Comparison of ENCODE assay signal across 15 cellular contexts in the genomic region with DNA sequence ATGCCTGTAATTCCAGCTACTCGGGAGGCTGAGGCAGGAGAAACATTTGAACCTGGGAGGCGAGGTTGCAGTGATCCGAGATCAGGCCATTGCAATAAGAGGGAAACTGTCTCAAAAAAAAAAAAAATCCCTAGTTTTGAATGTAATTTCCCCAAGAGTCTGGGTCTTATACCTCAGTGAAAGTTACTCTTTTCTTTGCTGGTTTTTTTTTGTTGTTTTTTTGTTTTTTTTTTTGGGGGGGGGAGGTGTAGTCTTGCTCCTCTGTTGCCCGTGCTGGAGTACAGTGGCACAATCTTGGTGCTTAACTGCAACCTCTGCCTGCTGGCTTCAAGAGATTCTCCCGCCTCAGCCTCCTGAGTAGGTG. TPM values are rescaled to one million over a fixed set of nuclear protein-coding genes. Genes with fewer than 3 reads are reported as not detected.
DNase-seq lines count a peak whose midpoint lies in the region; ATAC-seq and TF ChIP-seq lines count a peak whose summit lies in the region.
"Had no signal": no experiment of that assay in that cellular context is flagged by ENCODE, and none has a peak within 500 bp of the region (broad histone marks: within the 10 kb centered on the region; RNA-seq: fewer than 3 reads in every experiment).

No MANE protein-coding gene starts in this region.

- H3K27ac Mint-ChIP-seq in activated naive CD4-positive, alpha-beta T cell treated with anti-CD3 and anti-CD28 coated beads, Interleukin-2, amount 50 U/mL, for 72 hours = peak overlapping the region; percentile 14 to 32
- no peak overlapping the region for H3K27ac Mint-ChIP-seq in activated naive CD4-positive, alpha-beta T cell treated with anti-CD3 and anti-CD28 coated beads, Interleukin-2, amount 10 ng/mL, durations not matched to agents 7 days and 5 days
- H3K27ac Mint-ChIP-seq in activated T-helper 17 cell treated with anti-CD3 and anti-CD28 coated beads, Interleukin-2, amount 50 U/mL, for 72 hours = peak overlapping the region; percentile 67

- no peak overlapping the region for H3K4me3 Mint-ChIP-seq in activated naive CD4-positive, alpha-beta T cell treated with anti-CD3 and anti-CD28 coated beads, Interleukin-2, amount 10 ng/mL, durations not matched to agents 7 days and 5 days
- H3K4me3 Mint-ChIP-seq in activated T-helper 17 cell treated with anti-CD3 and anti-CD28 coated beads, Interleukin-2, amount 50 U/mL, for 72 hours = peak overlapping the region; percentile 64

- H3K36me3 Mint-ChIP-seq in activated naive CD4-positive, alpha-beta T cell treated with anti-CD3 and anti-CD28 coated beads, Interleukin-2, amount 50 U/mL, for 72 hours = peaks cover 0 to 10% of the 10 kb centered on the region in 2 donors
- H3K36me3 Mint-ChIP-seq in activated naive CD4-positive, alpha-beta T cell treated with anti-CD3 and anti-CD28 coated beads, Interleukin-2, amount 10 ng/mL, durations not matched to agents 7 days and 5 days = peaks cover 14% of the 10 kb centered on the region
- H3K36me3 Mint-ChIP-seq in activated T-helper 17 cell treated with anti-CD3 and anti-CD28 coated beads, Interleukin-2, amount 50 U/mL, for 72 hours (ENCODE audit: low read depth) = peaks cover 33% of the 10 kb centered on the region

- H3K4me1 Mint-ChIP-seq in activated naive CD4-positive, alpha-beta T cell treated with anti-CD3 and anti-CD28 coated beads, Interleukin-2, amount 10 ng/mL, durations not matched to agents 7 days and 5 days = peaks cover 48% of the 10 kb centered on the region
- peaks cover 41% of the 10 kb centered on the region for H3K4me1 Mint-ChIP-seq in activated T-helper 17 cell treated with anti-CD3 and anti-CD28 coated beads, Interleukin-2, amount 50 U/mL, for 72 hours

- no peaks in the 10 kb centered on the region for H3K9me3 ChIP-seq in mucosa of rectum (ENCODE audit: control insufficient read depth in 2 of 2, low read length in 2 of 2)
- H3K9me3 ChIP-seq: BLaER1 had no signal

- H3K36me3 ChIP-seq in mucosa of rectum (ENCODE audit: control insufficient read depth in 2 of 2, insufficient read depth in 2 of 2, low read length in 2 of 2) = no peaks in the 10 kb centered on the region
- H3K36me3 ChIP-seq: BLaER1 had no signal

- no peaks in the 10 kb centered on the region for H3K27me3 Mint-ChIP-seq in activated naive CD4-positive, alpha-beta T cell treated with anti-CD3 and anti-CD28 coated beads, Interleukin-2, amount 10 ng/mL, durations not matched to agents 7 days and 5 days
- H3K27me3 Mint-ChIP-seq in activated T-helper 17 cell treated with anti-CD3 and anti-CD28 coated beads, Interleukin-2, amount 50 U/mL, for 72 hours = no peaks in the 10 kb centered on the region

- ATAC-seq in activated naive CD4-positive, alpha-beta T cell treated with anti-CD3 and anti-CD28 coated beads, Interleukin-2, amount 50 U/mL, for 72 hours = no peak
- no peak for ATAC-seq in activated T-helper 17 cell treated with anti-CD3 and anti-CD28 coated beads, Interleukin-2, amount 50 U/mL, for 72 hours (replicated peaks)
- ATAC-seq in foreskin keratinocyte (no peak), GM19397 (IDR thresholded peaks at IDR 0.05; ENCODE audit: unreplicated experiment) (no peak)
- ATAC-seq: K562, PC-3 had no signal

- H3K4me1 ChIP-seq in mucosa of rectum (ENCODE audit: control insufficient read depth in 2 of 2, insufficient read depth in 2 of 2, low read length in 2 of 2) (peaks cover 33 to 46% of the 10 kb centered on the region in 2 donors), foreskin keratinocyte (no peaks in the 10 kb centered on the region)

- H3K4me3 ChIP-seq in mucosa of rectum (ENCODE audit: low read length in 2 of 2) = no peak overlapping the region
- H3K4me3 ChIP-seq: BLaER1, K562 had no signal

- H3K9me3 Mint-ChIP-seq in activated naive CD4-positive, alpha-beta T cell treated with anti-CD3 and anti-CD28 coated beads, Interleukin-2, amount 50 U/mL, for 72 hours = no peaks in the 10 kb centered on the region
- H3K9me3 Mint-ChIP-seq in activated naive CD4-positive, alpha-beta T cell treated with anti-CD3 and anti-CD28 coated beads, Interleukin-2, amount 10 ng/mL, durations not matched to agents 7 days and 5 days = no peaks in the 10 kb centered on the region
- no peaks in the 10 kb centered on the region for H3K9me3 Mint-ChIP-seq in activated T-helper 17 cell treated with anti-CD3 and anti-CD28 coated beads, Interleukin-2, amount 50 U/mL, for 72 hours

- H3K27me3 ChIP-seq in mucosa of rectum (ENCODE audit: control insufficient read depth in 2 of 2, insufficient read depth in 2 of 2, low read length in 2 of 2) (no peaks in the 10 kb centered on the region), foreskin keratinocyte (no peaks in the 10 kb centered on the region)
- H3K27me3 ChIP-seq: BLaER1 had no signal

- H3K27ac ChIP-seq in mucosa of rectum (ENCODE audit: low read depth in 2 of 2, low read length in 2 of 2) (peak overlapping the region; percentile 21 to 70), foreskin keratinocyte (no peak overlapping the region)
- H3K27ac ChIP-seq: BLaER1 had no signal

- no peak for DNase-seq in activated naive CD4-positive, alpha-beta T cell treated with anti-CD3 and anti-CD28 coated beads, Interleukin-2, amount 50 U/mL, for 72 hours (ENCODE audit: low spot score in 2 of 2)
- DNase-seq in activated naive CD4-positive, alpha-beta T cell treated with anti-CD3 and anti-CD28 coated beads, Interleukin-2, amount 10 ng/mL, durations not matched to agents 7 days and 5 days = no peak
- DNase-seq in foreskin keratinocyte = no peak
- DNase-seq in T-helper 1 cell = no peak
- DNase-seq: DMS79 treated with DMSO at 0.1 percent for 48 hours, NCI-H1105, NCI-H524 treated with DMSO at 0.1 percent for 48 hours, PC-3, RPMI8226, SHP77 treated with DMSO at 0.1 percent for 48 hours had no signal

- no peak overlapping the region for H3K9ac ChIP-seq in mucosa of rectum (ENCODE audit: low read depth in 1 of 2, low read length in 2 of 2)
- H3K9ac ChIP-seq: BLaER1 had no signal

- CTCF ChIA-PET in activated naive CD4-positive, alpha-beta T cell treated with anti-CD3 and anti-CD28 coated beads, Interleukin-2, amount 10 ng/mL, durations not matched to agents 7 days and 5 days (lab: Charles Lee) = no interaction called here

- no peak for TF ChIP-seq CTCF in foreskin keratinocyte (conservative IDR thresholded peaks at IDR 0.05)

RNA-seq across cellular contexts. Expression of gene EML4, which starts 22.8 kb away (rescaled TPM):
- 10 to 100 TPM; 56.6 to 85.7 TPM for total RNA-seq in activated naive CD4-positive, alpha-beta T cell treated with anti-CD3 and anti-CD28 coated beads, Interleukin-2, amount 50 U/mL, for 72 hours
- total RNA-seq in activated T-helper 17 cell treated with anti-CD3 and anti-CD28 coated beads, Interleukin-2, amount 50 U/mL, for 72 hours = 10 to 100 TPM; 69.9 to 93.7 TPM
- 32.9 and 35.4 TPM in 2 replicates for total RNA-seq in foreskin keratinocyte
- polyA plus RNA-seq in foreskin keratinocyte = 8.6 and 9.8 TPM in 2 replicates
